In the genomic region with DNA sequence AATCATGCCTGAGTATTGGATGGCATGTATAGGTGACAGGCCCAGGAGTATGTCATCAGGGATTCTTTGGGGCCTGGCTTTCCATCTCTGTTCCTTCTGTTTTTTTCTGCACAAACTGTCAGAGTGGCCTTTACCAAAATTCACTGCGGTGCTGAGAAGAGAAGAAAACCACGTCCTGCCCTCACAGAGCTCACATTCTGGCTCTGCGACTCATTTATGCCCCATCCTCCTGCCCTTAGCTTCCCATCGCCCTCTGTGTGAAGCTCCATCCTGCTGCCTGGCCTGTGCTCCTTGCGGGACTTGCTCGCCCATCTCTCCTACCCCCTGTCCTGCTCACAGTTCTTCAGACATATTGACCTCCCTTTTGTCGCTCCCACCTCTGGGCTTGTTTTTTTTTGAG, we compare ENCODE assay signal across 16 cellular contexts.
"Had no signal": no experiment of that assay in that cellular context is flagged by ENCODE, and none has a peak within 500 bp of the region (broad histone marks: within the 10 kb centered on the region; RNA-seq: fewer than 3 reads in every experiment).

No MANE protein-coding gene starts in this region.

- H3K36me3 Mint-ChIP-seq: natural killer cell treated with Interleukin-12 subunit alpha and Interleukin-12 subunit beta and Interleukin-15 and Interleukin-18, amount 100 ng/mL, for 72 hours had no signal

- H3K4me3 ChIP-seq: cardiac muscle cell, colonic mucosa, esophagus muscularis mucosa, left ventricle myocardium inferior, stomach, thoracic aorta had no signal

- H3K4me1 Mint-ChIP-seq: activated naive CD8-positive, alpha-beta T cell treated with anti-CD3 and anti-CD28 coated beads, Interleukin-2, amount 50 U/mL, for 24 hours had no signal

- H3K4me1 ChIP-seq: colonic mucosa, left ventricle myocardium inferior, stomach had no signal

- H3K27ac Mint-ChIP-seq: activated naive CD8-positive, alpha-beta T cell treated with anti-CD3 and anti-CD28 coated beads, Interleukin-2, amount 50 U/mL, for 24 hours; natural killer cell treated with Interleukin-12 subunit alpha and Interleukin-12 subunit beta and Interleukin-15 and Interleukin-18, amount 100 ng/mL, for 72 hours had no signal

- H3K36me3 ChIP-seq: cardiac muscle cell, colonic mucosa, esophagus muscularis mucosa, left ventricle myocardium inferior, stomach, thoracic aorta had no signal

- H3K9me3 ChIP-seq: colonic mucosa, esophagus muscularis mucosa, left ventricle myocardium inferior, stomach, thoracic aorta had no signal

- H3K9me3 Mint-ChIP-seq: activated naive CD8-positive, alpha-beta T cell treated with anti-CD3 and anti-CD28 coated beads, Interleukin-2, amount 50 U/mL, for 24 hours; natural killer cell treated with Interleukin-12 subunit alpha and Interleukin-12 subunit beta and Interleukin-15 and Interleukin-18, amount 100 ng/mL, for 72 hours had no signal

- H3K4me3 Mint-ChIP-seq: activated naive CD8-positive, alpha-beta T cell treated with anti-CD3 and anti-CD28 coated beads, Interleukin-2, amount 50 U/mL, for 24 hours; natural killer cell treated with Interleukin-12 subunit alpha and Interleukin-12 subunit beta and Interleukin-15 and Interleukin-18, amount 100 ng/mL, for 72 hours had no signal

- ATAC-seq: activated naive CD8-positive, alpha-beta T cell treated with anti-CD3 and anti-CD28 coated beads, Interleukin-2, amount 50 U/mL, for 24 hours; natural killer cell treated with Interleukin-12 subunit alpha and Interleukin-12 subunit beta and Interleukin-15 and Interleukin-18, amount 100 ng/mL, for 72 hours had no signal

- DNase-seq: activated CD4-positive, alpha-beta T cell treated with anti-CD3 and anti-CD28 coated beads, Interleukin-2, amount 50 U/mL, for 4 hours; activated CD4-positive, CD25-positive, alpha-beta regulatory T cell treated with anti-CD3 and anti-CD28 coated beads, Interleukin-2, amount 50 U/mL, for 72 hours; activated naive CD4-positive, alpha-beta T cell; activated naive CD8-positive, alpha-beta T cell treated with anti-CD3 and anti-CD28 coated beads, Interleukin-2, amount 50 U/mL, for 24 hours; activated T-cell treated with anti-CD3 and anti-CD28 coated beads for 4 hours; colonic mucosa; glutamatergic neuron; left ventricle myocardium inferior; stimulated activated CD4-positive, alpha-beta T cell treated with anti-CD3 and anti-CD28 coated beads, Interleukin-12 subunit alpha, Interleukin-12 subunit beta, amount 100 ng/mL, for 4 hours; stimulated activated CD4-positive, alpha-beta T cell treated with anti-CD3 and anti-CD28 coated beads, Interleukin-2, amount 100 ng/mL, for 24 hours; stomach; T-helper 1 cell had no signal

- H3K27me3 ChIP-seq: cardiac muscle cell, colonic mucosa, stomach had no signal

- H3K27ac ChIP-seq: cardiac muscle cell, colonic mucosa, esophagus muscularis mucosa, left ventricle myocardium inferior, thoracic aorta had no signal
